ENCODE assay signal across 6 cellular contexts in the genomic region with DNA sequence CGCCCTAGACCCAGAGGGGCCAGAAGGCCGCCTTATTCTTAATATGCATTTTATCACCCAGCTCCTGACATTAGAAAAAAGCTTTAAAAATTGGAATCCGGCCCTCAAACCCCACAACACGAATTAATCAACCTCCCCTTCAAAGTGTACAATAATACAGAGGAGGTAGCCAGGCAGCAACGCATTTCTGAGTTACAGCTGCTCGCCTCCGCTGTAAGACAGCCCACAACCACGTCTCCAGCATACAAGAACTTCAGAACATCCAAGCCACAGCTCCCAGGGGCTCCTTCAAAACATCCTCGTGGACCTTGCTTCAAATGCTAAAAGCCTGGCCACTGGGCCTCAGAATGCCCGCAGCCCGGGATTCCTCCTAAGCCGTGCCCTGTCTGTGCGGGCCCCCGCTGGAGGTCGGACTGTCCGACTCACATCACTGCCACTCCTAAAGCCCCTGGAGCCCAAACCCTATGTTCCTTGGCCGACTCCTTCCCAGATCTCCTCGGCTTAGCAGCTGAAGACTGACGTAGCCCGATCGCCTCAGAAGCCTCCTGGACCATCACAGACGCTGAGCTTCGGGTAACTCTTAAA. TPM values are rescaled to one million over a fixed set of nuclear protein-coding genes. Genes with fewer than 3 reads are reported as not detected.
"Had no signal": no experiment of that assay in that cellular context is flagged by ENCODE, and none has a peak within 500 bp of the region (broad histone marks: within the 10 kb centered on the region; RNA-seq: fewer than 3 reads in every experiment).

No MANE protein-coding gene starts in this region.

RNA-seq across cellular contexts. Expression of a gene that starts 42.8 kb away (rescaled TPM):
- total RNA-seq: activated CD8-positive, alpha-beta memory T cell treated with anti-CD3 and anti-CD28 coated beads for 36 hours; activated T-helper 1 cell treated with anti-CD3 and anti-CD28 coated beads, Interleukin-12 subunit alpha, Interleukin-12 subunit beta, Interleukin-2, Interleukin-4 antibody, amounts not matched to agents 30 ng/mL and 10 ng/mL and 1 ng/mL, durations not matched to agents 14 hours and 24 hours and 36 hours; cerebellum; mesothelial cell of epicardium; urinary bladder had no signal
- polyA plus RNA-seq: mammary epithelial cell had no signal
